20 cellular contexts compared by ENCODE assay signal in genomic region chr3:155313916-155314315, GRCh38. TPM values are rescaled to one million over a fixed set of nuclear protein-coding genes. Genes with fewer than 3 reads are reported as not detected.
DNase-seq lines count a peak whose midpoint lies in the region; ATAC-seq and TF ChIP-seq lines count a peak whose summit lies in the region.
"Had no signal": no experiment of that assay in that cellular context is flagged by ENCODE, and none has a peak within 500 bp of the region (broad histone marks: within the 10 kb centered on the region; RNA-seq: fewer than 3 reads in every experiment).

No MANE protein-coding gene starts in this region.

- in situ Hi-C loops in GM23248 (cut with MboI) = loop anchor here (25.0 kb wide), 1 partner anchor 977 kb away; no protein-coding TSS in a partner anchor

- no peaks in the 10 kb centered on the region for H3K79me1 ChIP-seq in mesendoderm (ENCODE audit: low read length)

- no peaks in the 10 kb centered on the region for H3K9me3 ChIP-seq in GM23248 (ENCODE audit: low read depth)
- H3K9me3 ChIP-seq in SK-N-MC (ENCODE audit: low read depth, low read length) = no peaks in the 10 kb centered on the region
- H3K9me3 ChIP-seq in osteoblast (ENCODE audit: low read depth, low read length) = no peaks in the 10 kb centered on the region
- H3K9me3 ChIP-seq: HAP-1 had no signal

- H4K20me1 ChIP-seq in GM23248 (ENCODE audit: insufficient read depth) = no peaks in the 10 kb centered on the region
- no peaks in the 10 kb centered on the region for H4K20me1 ChIP-seq in osteoblast (ENCODE audit: insufficient read depth, low read length)
- H4K20me1 ChIP-seq: BLaER1 had no signal

- H3K56ac ChIP-seq in mesendoderm (ENCODE audit: low read length) = no peak overlapping the region

- H3F3A ChIP-seq in GM23248 (ENCODE audit: insufficient read depth) = peaks cover 19% of the 10 kb centered on the region

- no peak overlapping the region for H2BK120ac ChIP-seq in mesendoderm (ENCODE audit: low read depth, low read length)

- H4K8ac ChIP-seq in mesendoderm (ENCODE audit: low read depth, low read length) = no peak overlapping the region

- no peak overlapping the region for H4K5ac ChIP-seq in mesendoderm (ENCODE audit: low read length)

- no peaks in the 10 kb centered on the region for H3K9me2 ChIP-seq in GM23248 (ENCODE audit: insufficient read depth)

- no peak overlapping the region for H3K4me3 ChIP-seq in GM23248
- no peak overlapping the region for H3K4me3 ChIP-seq in SK-N-MC
- no peak overlapping the region for H3K4me3 ChIP-seq in mesendoderm (ENCODE audit: low read length)
- no peak overlapping the region for H3K4me3 ChIP-seq in osteoblast (ENCODE audit: insufficient read depth, low read length)
- H3K4me3 ChIP-seq: BLaER1, GM12878, HAP-1 had no signal

- no peak for TF ChIP-seq CTCF in osteoblast (IDR thresholded peaks at IDR 0.05; ENCODE audit: extremely low read depth, low read depth, low read length)

- H3K9ac ChIP-seq in GM23248 (no peak overlapping the region), SK-N-MC (ENCODE audit: insufficient read length) (no peak overlapping the region), mesendoderm (ENCODE audit: low read length) (no peak overlapping the region)
- H3K9ac ChIP-seq: BLaER1 had no signal

- H3K79me2 ChIP-seq in GM23248 (ENCODE audit: insufficient read depth) (no peaks in the 10 kb centered on the region), mesendoderm (ENCODE audit: control insufficient read depth, insufficient read depth, low read length) (no peaks in the 10 kb centered on the region), osteoblast (ENCODE audit: insufficient read depth, low read length) (no peaks in the 10 kb centered on the region)

- H3K27ac ChIP-seq in GM23248 (peak overlapping the region; percentile 60; the same call in 1 of the 2 replicates), SK-N-MC (peak overlapping the region; percentile 23; the same call in 1 of the 2 replicates), mesendoderm (ENCODE audit: low read depth, low read length) (no peak overlapping the region), osteoblast (ENCODE audit: low read depth, low read length) (no peak overlapping the region)
- H3K27ac ChIP-seq: BLaER1 had no signal

- H3K27me3 ChIP-seq in GM23248 (replicated peaks; ENCODE audit: insufficient read depth) = no peaks in the 10 kb centered on the region
- H3K27me3 ChIP-seq in mesendoderm (ENCODE audit: insufficient read depth, low read length, poor library complexity) = no peaks in the 10 kb centered on the region
- no peaks in the 10 kb centered on the region for H3K27me3 ChIP-seq in osteoblast (ENCODE audit: insufficient read depth, low read length)
- H3K27me3 ChIP-seq: BLaER1 had no signal

- H2BK5ac ChIP-seq in mesendoderm (ENCODE audit: low read length) = no peak overlapping the region

- no peak overlapping the region for H3K18ac ChIP-seq in mesendoderm (ENCODE audit: low read length)

- no peak overlapping the region for H2BK15ac ChIP-seq in mesendoderm (replicated peaks; ENCODE audit: low read depth)

- peaks cover 41% of the 10 kb centered on the region for H3K4me1 ChIP-seq in GM23248 (ENCODE audit: insufficient read depth)
- H3K4me1 ChIP-seq in mesendoderm (ENCODE audit: control insufficient read depth, low read depth, low read length) = no peaks in the 10 kb centered on the region
- H3K4me1 ChIP-seq in osteoblast (ENCODE audit: insufficient read depth, low read length) = no peaks in the 10 kb centered on the region
- H3K4me1 ChIP-seq: BLaER1 had no signal

- no peak for ATAC-seq in HG03095 (IDR thresholded peaks at IDR 0.05; ENCODE audit: unreplicated experiment)
- ATAC-seq: GM12878, HepG2 had no signal

- H3K4me2 ChIP-seq in GM23248 (ENCODE audit: unreplicated experiment) = no peak overlapping the region
- no peak overlapping the region for H3K4me2 ChIP-seq in mesendoderm (ENCODE audit: low read length)
- H3K4me2 ChIP-seq in osteoblast (ENCODE audit: insufficient read depth, low read length) = no peak overlapping the region
- H3K4me2 ChIP-seq: BLaER1 had no signal

- no peak overlapping the region for H2AFZ ChIP-seq in GM23248
- H2AFZ ChIP-seq in osteoblast (ENCODE audit: low read length) = no peak overlapping the region

- no peak overlapping the region for H3K23ac ChIP-seq in mesendoderm (ENCODE audit: low read length)

- peak overlapping the region; percentile 87 for H3K4ac ChIP-seq in mesendoderm (ENCODE audit: low read depth, low read length)

- 92 to 100% methylated on average over 2 of the region's 2 CpGs for WGBS in GM23248 (ENCODE audit: low coverage in 1 of 2, low lambda C conversion rate in 2 of 2, missing lambda C conversion rate in 2 of 2), 2 experiments
- WGBS in mesendoderm (ENCODE audit: extremely low coverage, insufficient coverage, low lambda C conversion rate) = no CpG with 5 or more reads among the region's 2 CpGs

- H3K36me3 ChIP-seq in GM23248 (ENCODE audit: low read depth) (no peaks in the 10 kb centered on the region), SK-N-MC (ENCODE audit: insufficient read depth, low read length) (no peaks in the 10 kb centered on the region), mesendoderm (ENCODE audit: control insufficient read depth, insufficient read depth, low read length) (no peaks in the 10 kb centered on the region), osteoblast (ENCODE audit: insufficient read depth, low read length) (no peaks in the 10 kb centered on the region)
- H3K36me3 ChIP-seq: BLaER1, HAP-1 had no signal

- H2AK5ac ChIP-seq in mesendoderm (ENCODE audit: low read length) = no peak overlapping the region

- DNase-seq in GM23248 = no peak
- DNase-seq in SK-N-MC (ENCODE audit: low read depth, low spot score) = no peak
- no peak for DNase-seq in mesendoderm
- DNase-seq in T-helper 2 cell = no peak
- DNase-seq in DMS79 (lab: John Stamatoyannopoulos, UW) = no peak
- DNase-seq in osteoblast (ENCODE audit: insufficient read length, low spot score, missing footprints) = no peak
- DNase-seq: 8988T; CD4-positive, alpha-beta memory T cell; DND-41 had no signal

RNA-seq across cellular contexts. Expression of gene STRIT1, which starts 20.4 kb away (rescaled TPM):
- not detected in 2 replicates for total RNA-seq in GM23248 (2014; rRNA removed; shearing (Covaris generic))
- polyA plus RNA-seq in GM23248 (2016; fragmentation: Nextera tagmentation; extraction: Ambion mirVana) = not detected in 2 replicates
- polyA plus RNA-seq in mesendoderm (2013, experiment 1 of 2) = 0.83 TPM
- 0.76 TPM for polyA plus RNA-seq in mesendoderm (2013, experiment 2 of 2)
- total RNA-seq in osteoblast = not detected in 2 replicates
- total RNA-seq: A673; CD4-positive, alpha-beta memory T cell; G401; GM12878; H4; HepG2 had no signal
- polyA plus RNA-seq: AG04450; CD14-positive monocyte; CD4-positive, alpha-beta memory T cell; GM12878; HepG2; IgD-negative memory B cell had no signal

Comparison
In these comparisons a context has a peak if more than half of its experiments do, and no peak if none do; other contexts are left out.
1. H3K27ac ChIP-seq: peak in GM23248 (single experiment) and SK-N-MC (single experiment); none in mesendoderm (single experiment) and osteoblast (single experiment).